ENCODE assay signal across 21 cellular contexts in the genomic region with DNA sequence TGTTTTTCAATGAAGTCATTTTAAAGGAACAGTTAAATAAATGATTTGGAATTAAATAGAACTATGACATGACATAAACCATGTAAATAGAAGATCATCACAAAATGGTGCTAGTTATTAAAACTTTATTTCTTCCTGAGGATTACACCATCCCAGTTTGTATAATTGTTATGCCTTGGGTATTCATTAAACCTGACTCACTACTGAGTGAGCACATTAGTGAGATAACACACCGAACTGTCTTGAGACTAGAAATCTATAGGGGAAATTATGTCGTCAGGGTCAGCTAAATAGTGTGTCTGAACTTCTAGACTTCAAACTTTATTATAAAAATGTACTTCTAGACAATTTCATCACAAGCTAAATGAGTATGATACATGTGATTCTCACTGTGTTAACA.
DNase-seq lines count a peak whose midpoint lies in the region; ATAC-seq, FAIRE-seq and TF ChIP-seq lines count a peak whose summit lies in the region.
"Had no signal": no experiment of that assay in that cellular context is flagged by ENCODE, and none has a peak within 500 bp of the region (broad histone marks: within the 10 kb centered on the region; RNA-seq: fewer than 3 reads in every experiment).

No MANE protein-coding gene starts in this region.

- H2AFZ ChIP-seq in ACC112 (ENCODE audit: low read length, unreplicated experiment) (peak overlapping the region; percentile 98), SU-DHL-6 (ENCODE audit: low read depth, low read length, severe bottlenecking) (peak overlapping the region; percentile 47)

- TF ChIP-seq CTCF in SU-DHL-6 (IDR thresholded peaks at IDR 0.05; ENCODE audit: insufficient read depth, low read length, poor library complexity, severe bottlenecking) (no peak), fibroblast of pulmonary artery (IDR thresholded peaks at IDR 0.05; ENCODE audit: low read length, missing control alignments) (no peak)

- H4K20me1 ChIP-seq in SU-DHL-6 (ENCODE audit: low read depth, low read length) = no peaks in the 10 kb centered on the region

- H3K9ac ChIP-seq in SU-DHL-6 (ENCODE audit: low read length) = no peak overlapping the region
- H3K9ac ChIP-seq: KMS-11 had no signal

- TF ChIP-seq POLR2A in H54 (IDR thresholded peaks at IDR 0.05; ENCODE audit: low read depth, low read length) = no peak

- DNase-seq in H54 (ENCODE audit: insufficient read length, low spot score) (no peak), fibroblast of pulmonary artery (ENCODE audit: low read depth) (peak; percentile 17), KBM-7 (no peak), DMS153 treated with DMSO at 0.1 percent for 48 hours (lab: John Stamatoyannopoulos, UW; ENCODE audit: unreplicated experiment) (no peak)
- no peak for DNase-seq in activated CD4-positive, alpha-beta T cell treated with anti-CD3 and anti-CD28 coated beads, Interleukin-2, amount 50 U/mL, for 1 hour
- DNase-seq: Caco-2; CD4-positive, alpha-beta T cell; H7; NCI-H1092; NCI-H1436 treated with DMSO at 0.1 percent for 48 hours; NCI-H2029; NCI-H2171; NCI-H526; NK-92 treated with Interleukin-12 subunit alpha and Interleukin-12 subunit beta, amount 100 ng/mL, for 24 hours; Right ventricle myocardium superior had no signal

- H3K79me2 ChIP-seq in ACC112 (ENCODE audit: control insufficient read depth, insufficient read depth, low read length, unreplicated experiment) (no peaks in the 10 kb centered on the region), SU-DHL-6 (ENCODE audit: insufficient read depth, low read length) (no peaks in the 10 kb centered on the region)

- no peaks in the 10 kb centered on the region for H3K9me2 ChIP-seq in SU-DHL-6 (replicated peaks; ENCODE audit: insufficient read depth, low read length)

- peak; percentile 79 for FAIRE-seq in H54 (lab: Jason Lieb, UNC)
- FAIRE-seq: GM12891, GM18507 had no signal

- H3K27ac ChIP-seq in ACC112 (ENCODE audit: low read depth, low read length) = no peak overlapping the region; the same call in 1 of the 2 replicates
- no peak overlapping the region for H3K27ac ChIP-seq in SU-DHL-6 (ENCODE audit: low read depth, low read length)
- H3K27ac ChIP-seq: KMS-11 had no signal

- peaks cover 7% of the 10 kb centered on the region for H3K4me1 ChIP-seq in ACC112 (ENCODE audit: control insufficient read depth, insufficient read depth, low read length, unreplicated experiment)
- H3K4me1 ChIP-seq: Caco-2 had no signal

- H3F3A ChIP-seq in SU-DHL-6 (ENCODE audit: insufficient read depth) = no peaks in the 10 kb centered on the region

- H3K9me3 ChIP-seq in SU-DHL-6 (ENCODE audit: insufficient read depth, low read length) = no peaks in the 10 kb centered on the region; the same call in 1 of the 2 replicates
- H3K9me3 ChIP-seq: Caco-2 had no signal

- no peak overlapping the region for H3K4me2 ChIP-seq in SU-DHL-6 (ENCODE audit: low read depth, low read length, poor library complexity, severe bottlenecking)
- H3K4me2 ChIP-seq: KMS-11 had no signal

- peak overlapping the region; percentile 58; the same call in 1 of the 2 replicates for H3K4me3 ChIP-seq in ACC112 (ENCODE audit: low read depth, low read length)
- no peak overlapping the region for H3K4me3 ChIP-seq in SU-DHL-6 (ENCODE audit: insufficient read depth, low read length, poor library complexity, severe bottlenecking)
- no peak overlapping the region for H3K4me3 ChIP-seq in fibroblast of pulmonary artery (replicated peaks; ENCODE audit: low read depth, low read length)

- no peak for ATAC-seq in GM19452 (IDR thresholded peaks at IDR 0.05; ENCODE audit: unreplicated experiment)

- H3K36me3 ChIP-seq in ACC112 (ENCODE audit: insufficient read depth, low read length) (no peaks in the 10 kb centered on the region), SU-DHL-6 (ENCODE audit: low read length) (no peaks in the 10 kb centered on the region)

- no peaks in the 10 kb centered on the region for H3K27me3 ChIP-seq in ACC112 (ENCODE audit: insufficient read depth, low read length)
- H3K27me3 ChIP-seq in SU-DHL-6 (ENCODE audit: low read length) = no peaks in the 10 kb centered on the region

- in situ Hi-C loops in KBM-7 (cut with MboI; ENCODE audit: low pct_unique_long_range_greater_than_20kb, low sequenced_read_pairs) = no loop called here
